Comparison of ENCODE assay signal across 8 cellular contexts in the genomic region with DNA sequence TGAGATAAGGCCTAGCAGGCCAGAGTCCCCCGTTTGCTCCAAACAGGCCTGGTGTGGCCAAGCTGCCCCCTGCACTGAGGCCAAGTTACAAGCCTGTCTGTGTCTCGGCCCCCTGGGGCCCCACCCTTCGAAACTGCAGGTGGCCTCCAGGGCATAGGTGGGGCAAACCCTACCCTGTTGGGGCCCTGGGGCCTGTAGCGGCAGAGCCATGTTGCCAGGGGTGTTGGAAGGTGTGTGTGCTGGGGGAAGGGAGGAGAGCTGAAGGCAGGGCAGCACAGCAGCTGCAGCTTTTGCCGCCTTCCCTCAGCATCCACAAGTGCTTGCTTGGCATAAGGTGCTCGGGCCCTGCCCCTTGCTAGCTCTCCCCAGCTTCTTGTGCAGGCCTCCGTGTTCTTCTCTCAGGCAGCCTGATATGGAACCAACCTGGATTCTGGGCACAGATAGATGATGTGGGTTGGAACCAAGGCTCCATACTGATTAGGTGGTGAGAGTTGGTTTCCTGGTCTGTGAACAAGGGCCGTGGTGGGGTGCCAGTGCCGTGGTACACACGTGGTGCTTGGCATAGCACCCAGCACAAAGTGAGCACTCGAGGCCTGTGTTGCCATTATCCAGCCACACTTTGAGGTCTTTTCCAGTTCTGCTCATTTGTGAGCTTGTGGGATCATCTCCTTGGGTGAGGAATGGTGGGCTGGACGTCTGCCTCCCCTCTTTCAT. TPM values are rescaled to one million over a fixed set of nuclear protein-coding genes. Genes with fewer than 3 reads are reported as not detected.
DNase-seq lines count a peak whose midpoint lies in the region; ATAC-seq and TF ChIP-seq lines count a peak whose summit lies in the region.
"Had no signal": no experiment of that assay in that cellular context is flagged by ENCODE, and none has a peak within 500 bp of the region (broad histone marks: within the 10 kb centered on the region; RNA-seq: fewer than 3 reads in every experiment).

No MANE protein-coding gene starts in this region.

- no peak overlapping the region for H2AFZ ChIP-seq in DND-41 (ENCODE audit: low read depth, low read length)

- H4K20me1 ChIP-seq in DND-41 (ENCODE audit: insufficient read depth, low read length) = peaks cover 11% of the 10 kb centered on the region

- H3K9ac ChIP-seq in DND-41 (ENCODE audit: low read depth, low read length) = no peak overlapping the region; the same call in 1 of the 2 replicates

- DNase-seq in DND-41 (peak; percentile 44), Peyer's patch (peak in 2 of 3 donors; percentile 83), posterior vena cava (ENCODE audit: low spot score) (peak; percentile 78), COR-L47 (lab: John Stamatoyannopoulos, UW) (no peak), HCEC 1CT (no peak), HT-29 (ENCODE audit: low spot score) (no peak)
- peak; percentile 46 for DNase-seq in effector CD8-positive, alpha-beta T cell (lab: John Stamatoyannopoulos, UW)
- DNase-seq: hypothalamus had no signal

- peak; percentile 8 to 23 for TF ChIP-seq POLR2A in Peyer's patch (IDR thresholded peaks at IDR 0.05)

- H3K79me2 ChIP-seq in DND-41 (ENCODE audit: insufficient read depth, low read length) = peaks cover 75% of the 10 kb centered on the region

- intact Hi-C loops in posterior vena cava (cut with DNase I) = no loop called here

- H3K4me1 ChIP-seq in DND-41 (ENCODE audit: insufficient read depth, low read length) = peaks cover 10% of the 10 kb centered on the region; the same call in 1 of the 2 replicates
- peaks cover 13 to 75% (median 37%) of the 10 kb centered on the region in 4 donors for H3K4me1 ChIP-seq in Peyer's patch

- no peak for TF ChIP-seq CTCF in DND-41 (IDR thresholded peaks at IDR 0.05; ENCODE audit: borderline replicate concordance, extremely low read depth, low read length, poor library complexity, severe bottlenecking)
- TF ChIP-seq CTCF in Peyer's patch (IDR thresholded peaks at IDR 0.05) = no peak

- H3K27me3 ChIP-seq in DND-41 (ENCODE audit: insufficient read depth, low read length, poor library complexity) = no peaks in the 10 kb centered on the region
- H3K27me3 ChIP-seq in Peyer's patch = no peaks in the 10 kb centered on the region

- H3K4me2 ChIP-seq in DND-41 (ENCODE audit: insufficient read depth, low read length) = no peak overlapping the region

- H3K9me3 ChIP-seq in DND-41 (ENCODE audit: insufficient read depth, low read length, severe bottlenecking) = no peaks in the 10 kb centered on the region
- no peaks in the 10 kb centered on the region for H3K9me3 ChIP-seq in Peyer's patch

- H3K4me3 ChIP-seq in DND-41 (ENCODE audit: low read depth in 1 of 2, low read length in 2 of 2) (no peak overlapping the region), Peyer's patch (no peak overlapping the region)

- ATAC-seq in DND-41 (ENCODE audit: insufficient read depth, low read depth) = peak; percentile 8

- peaks cover 56% of the 10 kb centered on the region for H3K36me3 ChIP-seq in DND-41 (ENCODE audit: insufficient read depth, low read length)
- peaks cover 0 to 7% (median 0%) of the 10 kb centered on the region in 3 donors for H3K36me3 ChIP-seq in Peyer's patch

- H3K27ac ChIP-seq in DND-41 (ENCODE audit: low read length) = peak overlapping the region; percentile 71
- H3K27ac ChIP-seq in Peyer's patch = peak overlapping the region; percentile 52 to 93 (median 74)

RNA-seq across cellular contexts. Expression of a gene that starts 12.6 kb away (rescaled TPM):
- 100 to 1,000 TPM in 3 of 4 donors, 10 to 100 TPM in 1; 92.7 to 152 (median 122) TPM for total RNA-seq in Peyer's patch
- total RNA-seq in posterior vena cava = 10 to 100 TPM; 18.7 to 20.5 TPM
- 52.0 and 58.7 TPM in 2 replicates for total RNA-seq in HT-29 (2014; rRNA removed; shearing (Covaris generic))

Comparison
In these comparisons a context has a peak if more than half of its experiments do, and no peak if none do; other contexts are left out.
1. DNase-seq: peak in DND-41 (single experiment), Peyer's patch (2 of 3), effector CD8-positive, alpha-beta T cell (single experiment) and posterior vena cava (single experiment); none in COR-L47 (single experiment), HCEC 1CT (single experiment) and HT-29 (single experiment).